In the genomic region with DNA sequence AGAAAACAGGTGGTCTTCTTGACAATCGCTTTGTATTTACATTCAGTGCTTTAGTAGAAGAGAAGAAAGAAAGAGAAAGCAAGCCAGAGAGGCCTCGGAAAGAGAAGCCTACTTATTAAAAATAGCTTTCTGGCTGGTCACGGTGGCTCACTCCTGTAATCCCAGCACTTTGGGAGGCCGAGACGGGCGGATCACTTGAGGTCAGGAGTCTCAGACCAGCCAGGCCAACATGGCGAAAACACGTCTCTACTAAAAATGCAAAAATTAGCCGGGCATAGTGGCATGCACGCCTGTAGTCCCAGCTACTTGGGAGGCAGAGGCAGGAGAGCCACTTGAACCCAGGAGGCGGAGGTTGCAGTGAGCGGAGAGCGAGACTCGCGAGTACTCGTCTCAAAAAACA, we compare ENCODE assay signal across 2 cellular contexts.
TF ChIP-seq lines count a peak whose summit lies in the region.

No MANE protein-coding gene starts in this region.

TF ChIP-seq in SK-N-SH, 30 proteins besides CTCF, POLR2A, EP300 and RAD21 (continued from another document):
- TF ChIP-seq, protein P1, sequence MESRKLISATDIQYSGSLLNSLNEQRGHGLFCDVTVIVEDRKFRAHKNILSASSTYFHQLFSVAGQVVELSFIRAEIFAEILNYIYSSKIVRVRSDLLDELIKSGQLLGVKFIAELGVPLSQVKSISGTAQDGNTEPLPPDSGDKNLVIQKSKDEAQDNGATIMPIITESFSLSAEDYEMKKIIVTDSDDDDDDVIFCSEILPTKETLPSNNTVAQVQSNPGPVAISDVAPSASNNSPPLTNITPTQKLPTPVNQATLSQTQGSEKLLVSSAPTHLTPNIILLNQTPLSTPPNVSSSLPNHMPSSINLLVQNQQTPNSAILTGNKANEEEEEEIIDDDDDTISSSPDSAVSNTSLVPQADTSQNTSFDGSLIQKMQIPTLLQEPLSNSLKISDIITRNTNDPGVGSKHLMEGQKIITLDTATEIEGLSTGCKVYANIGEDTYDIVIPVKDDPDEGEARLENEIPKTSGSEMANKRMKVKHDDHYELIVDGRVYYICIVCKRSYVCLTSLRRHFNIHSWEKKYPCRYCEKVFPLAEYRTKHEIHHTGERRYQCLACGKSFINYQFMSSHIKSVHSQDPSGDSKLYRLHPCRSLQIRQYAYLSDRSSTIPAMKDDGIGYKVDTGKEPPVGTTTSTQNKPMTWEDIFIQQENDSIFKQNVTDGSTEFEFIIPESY (IDR thresholded peaks at IDR 0.05; ENCODE audit: borderline replicate concordance, low read depth) = no peak
- TF ChIP-seq YY1 (IDR thresholded peaks at IDR 0.05; ENCODE audit: low read depth) (no peak), SIN3A (IDR thresholded peaks at IDR 0.05; ENCODE audit: borderline replicate concordance, low read depth, low read length) (no peak), CHD2 (IDR thresholded peaks at IDR 0.05; ENCODE audit: low read length, partially characterized antibody) (no peak), FOXJ3 (CRISPR knock-in tag; IDR thresholded peaks at IDR 0.05) (no peak), JUND (IDR thresholded peaks at IDR 0.05) (no peak), TEAD4 (IDR thresholded peaks at IDR 0.05; ENCODE audit: borderline replicate concordance, insufficient read depth) (no peak), TCF12 (IDR thresholded peaks at IDR 0.05) (no peak), SMC3 (IDR thresholded peaks at IDR 0.05; ENCODE audit: low read depth, low read length) (no peak)
- TF ChIP-seq, protein P2, sequence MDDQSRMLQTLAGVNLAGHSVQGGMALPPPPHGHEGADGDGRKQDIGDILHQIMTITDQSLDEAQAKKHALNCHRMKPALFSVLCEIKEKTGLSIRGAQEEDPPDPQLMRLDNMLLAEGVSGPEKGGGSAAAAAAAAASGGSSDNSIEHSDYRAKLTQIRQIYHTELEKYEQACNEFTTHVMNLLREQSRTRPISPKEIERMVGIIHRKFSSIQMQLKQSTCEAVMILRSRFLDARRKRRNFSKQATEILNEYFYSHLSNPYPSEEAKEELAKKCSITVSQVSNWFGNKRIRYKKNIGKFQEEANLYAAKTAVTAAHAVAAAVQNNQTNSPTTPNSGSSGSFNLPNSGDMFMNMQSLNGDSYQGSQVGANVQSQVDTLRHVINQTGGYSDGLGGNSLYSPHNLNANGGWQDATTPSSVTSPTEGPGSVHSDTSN (IDR thresholded peaks at IDR 0.05) = no peak
- TF ChIP-seq, protein P3, sequence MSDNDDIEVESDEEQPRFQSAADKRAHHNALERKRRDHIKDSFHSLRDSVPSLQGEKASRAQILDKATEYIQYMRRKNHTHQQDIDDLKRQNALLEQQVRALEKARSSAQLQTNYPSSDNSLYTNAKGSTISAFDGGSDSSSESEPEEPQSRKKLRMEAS (IDR thresholded peaks at IDR 0.05; ENCODE audit: low read depth) = no peak

TF ChIP-seq in SK-N-SH treated with all-trans-retinoic acid at 6 μM for 48 hours, 23 proteins besides CTCF, POLR2A, EP300 and RAD21 (continued from another document):
- TF ChIP-seq, protein P4, sequence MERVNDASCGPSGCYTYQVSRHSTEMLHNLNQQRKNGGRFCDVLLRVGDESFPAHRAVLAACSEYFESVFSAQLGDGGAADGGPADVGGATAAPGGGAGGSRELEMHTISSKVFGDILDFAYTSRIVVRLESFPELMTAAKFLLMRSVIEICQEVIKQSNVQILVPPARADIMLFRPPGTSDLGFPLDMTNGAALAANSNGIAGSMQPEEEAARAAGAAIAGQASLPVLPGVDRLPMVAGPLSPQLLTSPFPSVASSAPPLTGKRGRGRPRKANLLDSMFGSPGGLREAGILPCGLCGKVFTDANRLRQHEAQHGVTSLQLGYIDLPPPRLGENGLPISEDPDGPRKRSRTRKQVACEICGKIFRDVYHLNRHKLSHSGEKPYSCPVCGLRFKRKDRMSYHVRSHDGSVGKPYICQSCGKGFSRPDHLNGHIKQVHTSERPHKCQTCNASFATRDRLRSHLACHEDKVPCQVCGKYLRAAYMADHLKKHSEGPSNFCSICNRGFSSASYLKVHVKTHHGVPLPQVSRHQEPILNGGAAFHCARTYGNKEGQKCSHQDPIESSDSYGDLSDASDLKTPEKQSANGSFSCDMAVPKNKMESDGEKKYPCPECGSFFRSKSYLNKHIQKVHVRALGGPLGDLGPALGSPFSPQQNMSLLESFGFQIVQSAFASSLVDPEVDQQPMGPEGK (CRISPR knock-in tag; IDR thresholded peaks at IDR 0.05; ENCODE audit: borderline replicate concordance) = no peak
- TF ChIP-seq ZFP30 (CRISPR knock-in tag; IDR thresholded peaks at IDR 0.05) (no peak), ZC3H10 (CRISPR knock-in tag; IDR thresholded peaks at IDR 0.05) (no peak), ESRRG (CRISPR knock-in tag; IDR thresholded peaks at IDR 0.05) (no peak), ZFP3 (CRISPR knock-in tag; IDR thresholded peaks at IDR 0.05) (no peak), TOX (CRISPR knock-in tag; IDR thresholded peaks at IDR 0.05; ENCODE audit: borderline replicate concordance) (no peak), BACH2 (CRISPR knock-in tag; IDR thresholded peaks at IDR 0.05; ENCODE audit: borderline replicate concordance) (no peak), ZNF8 (CRISPR knock-in tag; IDR thresholded peaks at IDR 0.05) (no peak), ISL1 (CRISPR knock-in tag; IDR thresholded peaks at IDR 0.05) (no peak), PPARA (CRISPR knock-in tag; IDR thresholded peaks at IDR 0.05; ENCODE audit: borderline replicate concordance) (no peak), GLIS3 (CRISPR knock-in tag; IDR thresholded peaks at IDR 0.05) (no peak), ARNTL (CRISPR knock-in tag; IDR thresholded peaks at IDR 0.05; ENCODE audit: borderline replicate concordance, low read depth) (no peak), ZNF70 (CRISPR knock-in tag; IDR thresholded peaks at IDR 0.05) (no peak)
- TF ChIP-seq, protein P5, sequence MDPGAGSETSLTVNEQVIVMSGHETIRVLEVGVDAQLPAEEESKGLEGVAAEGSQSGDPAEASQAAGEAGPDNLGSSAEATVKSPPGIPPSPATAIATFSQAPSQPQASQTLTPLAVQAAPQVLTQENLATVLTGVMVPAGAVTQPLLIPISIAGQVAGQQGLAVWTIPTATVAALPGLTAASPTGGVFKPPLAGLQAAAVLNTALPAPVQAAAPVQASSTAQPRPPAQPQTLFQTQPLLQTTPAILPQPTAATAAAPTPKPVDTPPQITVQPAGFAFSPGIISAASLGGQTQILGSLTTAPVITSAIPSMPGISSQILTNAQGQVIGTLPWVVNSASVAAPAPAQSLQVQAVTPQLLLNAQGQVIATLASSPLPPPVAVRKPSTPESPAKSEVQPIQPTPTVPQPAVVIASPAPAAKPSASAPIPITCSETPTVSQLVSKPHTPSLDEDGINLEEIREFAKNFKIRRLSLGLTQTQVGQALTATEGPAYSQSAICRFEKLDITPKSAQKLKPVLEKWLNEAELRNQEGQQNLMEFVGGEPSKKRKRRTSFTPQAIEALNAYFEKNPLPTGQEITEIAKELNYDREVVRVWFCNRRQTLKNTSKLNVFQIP (CRISPR knock-in tag; IDR thresholded peaks at IDR 0.05; ENCODE audit: borderline replicate concordance, low read depth) = no peak
- TF ChIP-seq, protein P6, sequence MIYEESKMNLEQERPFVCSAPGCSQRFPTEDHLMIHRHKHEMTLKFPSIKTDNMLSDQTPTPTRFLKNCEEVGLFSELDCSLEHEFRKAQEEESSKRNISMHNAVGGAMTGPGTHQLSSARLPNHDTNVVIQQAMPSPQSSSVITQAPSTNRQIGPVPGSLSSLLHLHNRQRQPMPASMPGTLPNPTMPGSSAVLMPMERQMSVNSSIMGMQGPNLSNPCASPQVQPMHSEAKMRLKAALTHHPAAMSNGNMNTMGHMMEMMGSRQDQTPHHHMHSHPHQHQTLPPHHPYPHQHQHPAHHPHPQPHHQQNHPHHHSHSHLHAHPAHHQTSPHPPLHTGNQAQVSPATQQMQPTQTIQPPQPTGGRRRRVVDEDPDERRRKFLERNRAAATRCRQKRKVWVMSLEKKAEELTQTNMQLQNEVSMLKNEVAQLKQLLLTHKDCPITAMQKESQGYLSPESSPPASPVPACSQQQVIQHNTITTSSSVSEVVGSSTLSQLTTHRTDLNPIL (CRISPR knock-in tag; IDR thresholded peaks at IDR 0.05; ENCODE audit: low read depth) = no peak
